In genomic region chr2:234373060-234373459, GRCh38 we compare ENCODE assay signal across 16 cellular contexts.
A peak's percentile ranks its signal among the peaks of the same experiment; 100 is the strongest.
DNase-seq lines count a peak whose midpoint lies in the region; ATAC-seq and TF ChIP-seq lines count a peak whose summit lies in the region.
"Had no signal": no experiment of that assay in that cellular context is flagged by ENCODE, and none has a peak within 500 bp of the region (broad histone marks: within the 10 kb centered on the region; RNA-seq: fewer than 3 reads in every experiment).

No MANE protein-coding gene starts in this region.

- H3K4me3 ChIP-seq in suprapubic skin (no peak overlapping the region), A673 (ENCODE audit: low read depth, low read length, poor library complexity, severe bottlenecking) (no peak overlapping the region)
- H3K4me3 ChIP-seq: coronary artery, SK-N-MC had no signal

- CTCF ChIA-PET in activated CD4-positive, alpha-beta memory T cell treated with anti-CD3 and anti-CD28 coated beads for 36 hours (lab: Charles Lee) = interaction anchor here (0.7 to 3.2 kb wide), 4 partner anchors 49 to 111 kb away, joined by 3 to 18 read pairs (median 4); no protein-coding TSS in a partner anchor
- CTCF ChIA-PET in A673 (lab: Charles Lee) = no interaction called here

- intact Hi-C loops in activated CD4-positive, alpha-beta memory T cell treated with anti-CD3 and anti-CD28 coated beads for 36 hours (cut with micrococcal nuclease) = loop anchor here (5.0 kb wide), 1 partner anchor 109 kb away; no protein-coding TSS in a partner anchor
- intact Hi-C loops in A673 (cut with micrococcal nuclease; ENCODE audit: unreplicated experiment) = no loop called here

- ATAC-seq in effector memory CD8-positive, alpha-beta T cell (replicated peaks) = peak; percentile 28
- ATAC-seq in HG02870 (IDR thresholded peaks at IDR 0.05; ENCODE audit: unreplicated experiment) = no peak
- ATAC-seq: left ventricle myocardium superior had no signal

- WGBS in suprapubic skin = 72% methylated on average over 4 of the region's 4 CpGs

- H3K27ac ChIP-seq in suprapubic skin (peak overlapping the region; percentile 62), A673 (ENCODE audit: low read depth, low read length, poor library complexity, severe bottlenecking) (no peak overlapping the region)
- H3K27ac ChIP-seq: coronary artery, SK-N-MC had no signal

- H3K27ac Mint-ChIP-seq in activated CD4-positive, alpha-beta memory T cell treated with anti-CD3 and anti-CD28 coated beads for 36 hours = peak overlapping the region; percentile 59
- peak overlapping the region; percentile 47 to 52 for H3K27ac Mint-ChIP-seq in effector memory CD8-positive, alpha-beta T cell
- H3K27ac Mint-ChIP-seq: activated B cell treated with CpG ODN at 0.5 μM for 24 hours had no signal

- DNase-seq in activated T-cell treated with anti-CD3 and anti-CD28 coated beads for 4 hours (peak; percentile 21), suprapubic skin (ENCODE audit: low spot score in 2 of 2) (no peak), T1000 (lab: John Stamatoyannopoulos, UW) (no peak), A673 (ENCODE audit: low spot score) (no peak)
- no peak for DNase-seq in activated T-cell treated with anti-CD3 and anti-CD28 coated beads, Interleukin-2, amount 50 U/mL, for 1 hour
- DNase-seq in activated CD4-positive, alpha-beta memory T cell treated with anti-CD3 and anti-CD28 coated beads for 36 hours = peak; percentile 49
- no peak for DNase-seq in effector memory CD8-positive, alpha-beta T cell
- DNase-seq: ACHN, activated B cell treated with CpG ODN at 0.5 μM for 24 hours, amniotic stem cell, hippocampal formation, left ventricle myocardium superior, NCI-H2171 treated with DMSO at 0.1 percent for 48 hours had no signal

- no peaks in the 10 kb centered on the region for H3K36me3 Mint-ChIP-seq in activated CD4-positive, alpha-beta memory T cell treated with anti-CD3 and anti-CD28 coated beads for 36 hours
- no peaks in the 10 kb centered on the region for H3K36me3 Mint-ChIP-seq in effector memory CD8-positive, alpha-beta T cell (ENCODE audit: insufficient read depth)

- peaks cover 70% of the 10 kb centered on the region for H3K4me1 Mint-ChIP-seq in activated CD4-positive, alpha-beta memory T cell treated with anti-CD3 and anti-CD28 coated beads for 36 hours (ENCODE audit: low read depth)
- H3K4me1 Mint-ChIP-seq in effector memory CD8-positive, alpha-beta T cell (ENCODE audit: low read depth in 2 of 2) = peaks cover 36 to 52% of the 10 kb centered on the region in 2 donors

- no peaks in the 10 kb centered on the region for H3K9me3 ChIP-seq in suprapubic skin
- H3K9me3 ChIP-seq in A673 (ENCODE audit: low read depth, low read length, poor library complexity, severe bottlenecking) = no peaks in the 10 kb centered on the region

- H3K36me3 ChIP-seq in suprapubic skin (no peaks in the 10 kb centered on the region), A673 (ENCODE audit: insufficient read depth, low read length, poor library complexity, severe bottlenecking) (no peaks in the 10 kb centered on the region)

- TF ChIP-seq CTCF in suprapubic skin (IDR thresholded peaks at IDR 0.05) (no peak), A673 (conservative IDR thresholded peaks at IDR 0.05; ENCODE audit: low read depth, low read length) (no peak)

- no peak for TF ChIP-seq POLR2A in suprapubic skin (IDR thresholded peaks at IDR 0.05)

- BruUV-seq in A673 (replicated peaks; lab: Mats Ljungman, UMichigan) = no TSS peak

- H3K4me1 ChIP-seq in suprapubic skin (peaks cover 76% of the 10 kb centered on the region), A673 (ENCODE audit: insufficient read depth, low read length, poor library complexity, severe bottlenecking) (peaks cover under 1% of the 10 kb centered on the region)

- H3K4me3 Mint-ChIP-seq in activated CD4-positive, alpha-beta memory T cell treated with anti-CD3 and anti-CD28 coated beads for 36 hours = peak overlapping the region; percentile 9
- peak overlapping the region in 1 of 2 donors; percentile 67 for H3K4me3 Mint-ChIP-seq in effector memory CD8-positive, alpha-beta T cell
- H3K4me3 Mint-ChIP-seq: activated B cell treated with CpG ODN at 0.5 μM for 24 hours had no signal

- H3K27me3 Mint-ChIP-seq in activated CD4-positive, alpha-beta memory T cell treated with anti-CD3 and anti-CD28 coated beads for 36 hours = no peaks in the 10 kb centered on the region
- H3K27me3 Mint-ChIP-seq in effector memory CD8-positive, alpha-beta T cell = no peaks in the 10 kb centered on the region

- no peaks in the 10 kb centered on the region for H3K27me3 ChIP-seq in suprapubic skin
- H3K27me3 ChIP-seq in A673 (replicated peaks; ENCODE audit: insufficient read depth, low read depth, low read length, poor library complexity) = no peaks in the 10 kb centered on the region

- no peak for TF ChIP-seq EP300 in suprapubic skin (IDR thresholded peaks at IDR 0.05)

- H3K9me3 Mint-ChIP-seq in activated CD4-positive, alpha-beta memory T cell treated with anti-CD3 and anti-CD28 coated beads for 36 hours = no peaks in the 10 kb centered on the region
- H3K9me3 Mint-ChIP-seq in effector memory CD8-positive, alpha-beta T cell = no peaks in the 10 kb centered on the region
- H3K9me3 Mint-ChIP-seq: activated B cell treated with CpG ODN at 0.5 μM for 24 hours had no signal

- POLR2A ChIA-PET in activated CD4-positive, alpha-beta memory T cell treated with anti-CD3 and anti-CD28 coated beads for 36 hours (lab: Charles Lee) = interaction anchor here (0.7 kb wide), 2 partner anchors 18 to 122 kb away, joined by 3 to 6 read pairs; no protein-coding TSS in a partner anchor
- POLR2A ChIA-PET in A673 (lab: Charles Lee; ENCODE audit: low non-redundant PET) = no interaction called here

Comparison
In these comparisons a context has a peak if more than half of its experiments do, and no peak if none do; other contexts are left out.
1. DNase-seq: peak in activated T-cell treated with anti-CD3 and anti-CD28 coated beads for 4 hours (single experiment) and activated CD4-positive, alpha-beta memory T cell treated with anti-CD3 and anti-CD28 coated beads for 36 hours (single experiment); none in activated T-cell treated with anti-CD3 and anti-CD28 coated beads, Interleukin-2, amount 50 U/mL, for 1 hour (single experiment), effector memory CD8-positive, alpha-beta T cell (0 of 3), suprapubic skin (0 of 2), T1000 (single experiment) and A673 (single experiment).